1 cellular context compared by ENCODE assay signal in genomic region chr13:50187352-50188029, GRCh38.
TF ChIP-seq lines count a peak whose summit lies in the region.

No MANE protein-coding gene starts in this region.

TF ChIP-seq in HepG2, 621 proteins besides CTCF, POLR2A, EP300 and RAD21 (continued from another document and continues in another):
- TF ChIP-seq ARID4A (CRISPR knock-in tag; IDR thresholded peaks at IDR 0.05; ENCODE audit: borderline replicate concordance) (peak; percentile 68; the same call in 1 of the 2 replicates), NCOA2 (CRISPR knock-in tag; IDR thresholded peaks at IDR 0.05) (peak; percentile 92), FOXK1 (CRISPR knock-in tag; IDR thresholded peaks at IDR 0.05; ENCODE audit: borderline replicate concordance, low read depth) (peak; percentile 90; the same call in 1 of the 2 replicates), ZBTB38 (CRISPR knock-in tag; IDR thresholded peaks at IDR 0.05) (no peak), SP4 (CRISPR knock-in tag; IDR thresholded peaks at IDR 0.05) (no peak), E2F2 (CRISPR knock-in tag; IDR thresholded peaks at IDR 0.05; ENCODE audit: borderline replicate concordance) (no peak), POLR2AphosphoS2 (IDR thresholded peaks at IDR 0.05; ENCODE audit: low read depth, low read length) (no peak), ATF2 (CRISPR knock-in tag; IDR thresholded peaks at IDR 0.05) (peak; percentile 44; the same call in 1 of the 2 replicates), ZNF318 (CRISPR knock-in tag; IDR thresholded peaks at IDR 0.05) (no peak), MIER2 (CRISPR knock-in tag; IDR thresholded peaks at IDR 0.05) (no peak; the same call in 1 of the 2 replicates), KAT7 (CRISPR knock-in tag; IDR thresholded peaks at IDR 0.05; ENCODE audit: borderline replicate concordance) (no peak), HIVEP1 (CRISPR knock-in tag; IDR thresholded peaks at IDR 0.05) (no peak), ZNF235 (CRISPR knock-in tag; IDR thresholded peaks at IDR 0.05; ENCODE audit: borderline replicate concordance) (no peak), ZNF17 (CRISPR knock-in tag; IDR thresholded peaks at IDR 0.05) (no peak), ZGPAT (CRISPR knock-in tag; IDR thresholded peaks at IDR 0.05) (peak; percentile 89), CEBPZ (IDR thresholded peaks at IDR 0.05; ENCODE audit: low read length) (no peak), MED8 (CRISPR knock-in tag; IDR thresholded peaks at IDR 0.05; ENCODE audit: insufficient replicate concordance) (no peak), XRCC5 (optimal IDR thresholded peaks at IDR 0.05; ENCODE audit: low read length) (no peak), FOXK2 (IDR thresholded peaks at IDR 0.05) (0 out of 2 replicates have a peak, but pooled peaks have one; percentile 61), ZNF788 (CRISPR knock-in tag; IDR thresholded peaks at IDR 0.05; ENCODE audit: borderline replicate concordance) (no peak), NFRKB (IDR thresholded peaks at IDR 0.05) (no peak), NR1H2 (CRISPR knock-in tag; IDR thresholded peaks at IDR 0.05; ENCODE audit: borderline replicate concordance, low read depth) (no peak), MTA1 (CRISPR knock-in tag; IDR thresholded peaks at IDR 0.05; ENCODE audit: borderline replicate concordance) (no peak), MEIS2 (CRISPR knock-in tag; IDR thresholded peaks at IDR 0.05) (peak; percentile 57; the same call in 1 of the 2 replicates), NR2F1 (CRISPR knock-in tag; IDR thresholded peaks at IDR 0.05) (no peak; a peak in 1 of 4 replicates), RAD51 (IDR thresholded peaks at IDR 0.05; ENCODE audit: borderline replicate concordance) (no peak), ZNF333 (CRISPR knock-in tag; IDR thresholded peaks at IDR 0.05; ENCODE audit: borderline replicate concordance) (no peak), ZMAT3 (CRISPR knock-in tag; conservative IDR thresholded peaks at IDR 0.05) (no peak), PITX1 (CRISPR knock-in tag; IDR thresholded peaks at IDR 0.05) (peak; percentile 67; the same call in 1 of the 2 replicates), MAX (IDR thresholded peaks at IDR 0.05) (peak; percentile 31; the same call in 1 of the 2 replicates), ZFYVE20 (CRISPR knock-in tag; IDR thresholded peaks at IDR 0.05; ENCODE audit: borderline replicate concordance, low read depth) (no peak), ZNF121 (CRISPR knock-in tag; IDR thresholded peaks at IDR 0.05) (no peak), ZNF615 (CRISPR knock-in tag; IDR thresholded peaks at IDR 0.05; ENCODE audit: borderline replicate concordance) (no peak), PREB (CRISPR knock-in tag; IDR thresholded peaks at IDR 0.05) (no peak), EZH2 (conservative IDR thresholded peaks at IDR 0.05; ENCODE audit: low read depth, low read length) (no peak), MAF1 (CRISPR knock-in tag; IDR thresholded peaks at IDR 0.05; ENCODE audit: borderline replicate concordance) (no peak), ZNF576 (CRISPR knock-in tag; IDR thresholded peaks at IDR 0.05) (no peak), ZFP36 (IDR thresholded peaks at IDR 0.05; ENCODE audit: borderline replicate concordance, low read depth, low read length, partially characterized antibody) (no peak), GABPA (IDR thresholded peaks at IDR 0.05; ENCODE audit: low read depth, low read length) (no peak), GABPA (CRISPR knock-in tag; IDR thresholded peaks at IDR 0.05; ENCODE audit: low read depth) (0 out of 2 replicates have a peak, but pooled peaks have one; percentile 24)
